Comparison of ENCODE assay signal across 10 cellular contexts in genomic region chr2:218294430-218294999, GRCh38. TPM values are rescaled to one million over a fixed set of nuclear protein-coding genes. Genes with fewer than 3 reads are reported as not detected.
DNase-seq lines count a peak whose midpoint lies in the region; ATAC-seq, FAIRE-seq and TF ChIP-seq lines count a peak whose summit lies in the region.
"Had no signal": no experiment of that assay in that cellular context is flagged by ENCODE, and none has a peak within 500 bp of the region (broad histone marks: within the 10 kb centered on the region; RNA-seq: fewer than 3 reads in every experiment).

No MANE protein-coding gene starts in this region.

- peak overlapping the region; percentile 27 for H3K27ac Mint-ChIP-seq in activated CD4-positive, alpha-beta T cell treated with anti-CD3 and anti-CD28 coated beads, Interleukin-2, amount 10 ng/mL, durations not matched to agents 7 days and 5 days
- peak overlapping the region; percentile 97 for H3K27ac Mint-ChIP-seq in type B pancreatic cell

- no peaks in the 10 kb centered on the region for H3K9me3 Mint-ChIP-seq in activated CD4-positive, alpha-beta T cell treated with anti-CD3 and anti-CD28 coated beads, Interleukin-2, amount 10 ng/mL, durations not matched to agents 7 days and 5 days
- no peaks in the 10 kb centered on the region for H3K9me3 Mint-ChIP-seq in type B pancreatic cell

- POLR2A ChIA-PET in activated CD4-positive, alpha-beta T cell treated with anti-CD3 and anti-CD28 coated beads, Interleukin-2, amount 10 ng/mL, durations not matched to agents 7 days and 5 days (lab: Charles Lee), result no interaction called here

- intact Hi-C loops in left lung (cut with DNase I), result no loop called here
- intact Hi-C loops in psoas muscle (cut with DNase I), result loop anchor here (5.0 to 10.0 kb wide), 5 partner anchors 103 to 370 kb away; partner anchors contain the start of genes CNOT9 (in 1 of the 2), CTDSP1 (in 1 of the 2) and USP37 (in 1 of the 2)

- CTCF ChIA-PET in activated CD4-positive, alpha-beta T cell treated with anti-CD3 and anti-CD28 coated beads, Interleukin-2, amount 10 ng/mL, durations not matched to agents 7 days and 5 days (lab: Charles Lee), result interaction anchor here (0.6 to 7.3 kb wide), 5 partner anchors 8 to 107 kb away, joined by 4 to 67 read pairs (median 5); partner anchors contain the start of genes AAMP, CATIP and PNKD

- no peaks in the 10 kb centered on the region for H3K27me3 Mint-ChIP-seq in activated CD4-positive, alpha-beta T cell treated with anti-CD3 and anti-CD28 coated beads, Interleukin-2, amount 10 ng/mL, durations not matched to agents 7 days and 5 days
- H3K27me3 Mint-ChIP-seq in type B pancreatic cell, result no peaks in the 10 kb centered on the region

- no peak for DNase-seq in activated CD4-positive, alpha-beta T cell treated with anti-CD3 and anti-CD28 coated beads, Interleukin-2, amount 10 ng/mL, durations not matched to agents 7 days and 5 days
- no peak for DNase-seq in activated CD4-positive, alpha-beta T cell treated with anti-CD3 and anti-CD28 coated beads, Interleukin-2, amount 50 U/mL, for 4 hours
- no peak for DNase-seq in left lung
- no peak for DNase-seq in type B pancreatic cell (ENCODE audit: extremely low spot score, unreplicated experiment)
- DNase-seq in psoas muscle, result no peak
- no peak for DNase-seq in GM19239 (ENCODE audit: insufficient read length, low spot score)
- DNase-seq: islet precursor cell, NCI-H1092 treated with DMSO at 0.1 percent for 48 hours had no signal

- H3K4me1 ChIP-seq in left lung (peaks cover 27 to 55% of the 10 kb centered on the region in 2 donors), psoas muscle (peaks cover 20% of the 10 kb centered on the region)

- FAIRE-seq in GM19239 (lab: Jason Lieb, UNC), result no peak

- H3K27me3 ChIP-seq in left lung (no peaks in the 10 kb centered on the region), psoas muscle (ENCODE audit: insufficient read depth in 3 of 3, low read length in 2 of 3) (no peaks in the 10 kb centered on the region)

- no peak overlapping the region for H3K4me3 Mint-ChIP-seq in activated CD4-positive, alpha-beta T cell treated with anti-CD3 and anti-CD28 coated beads, Interleukin-2, amount 10 ng/mL, durations not matched to agents 7 days and 5 days
- H3K4me3 Mint-ChIP-seq in type B pancreatic cell, result peak overlapping the region; percentile 75

- TF ChIP-seq CTCF in left lung (IDR thresholded peaks at IDR 0.05) (no peak), type B pancreatic cell (conservative IDR thresholded peaks at IDR 0.05) (no peak), psoas muscle (IDR thresholded peaks at IDR 0.05) (no peak)

- H3K4me1 Mint-ChIP-seq in activated CD4-positive, alpha-beta T cell treated with anti-CD3 and anti-CD28 coated beads, Interleukin-2, amount 10 ng/mL, durations not matched to agents 7 days and 5 days, result peaks cover 44% of the 10 kb centered on the region
- peaks cover 42% of the 10 kb centered on the region for H3K4me1 Mint-ChIP-seq in type B pancreatic cell (ENCODE audit: unreplicated experiment)

- WGBS in psoas muscle, 3 donors, result 84 to 92% (median 87%) methylated on average over 5 of the region's 5 CpGs

- H3K9me3 ChIP-seq in left lung, result no peaks in the 10 kb centered on the region
- H3K9me3 ChIP-seq in psoas muscle, result no peaks in the 10 kb centered on the region

- H3K36me3 ChIP-seq in left lung (no peaks in the 10 kb centered on the region), psoas muscle (ENCODE audit: insufficient read depth in 1 of 2, low read depth in 1 of 2) (no peaks in the 10 kb centered on the region)

- H3K4me3 ChIP-seq in left lung (no peak overlapping the region), psoas muscle (no peak overlapping the region)

- peak overlapping the region; percentile 83 to 98 for H3K27ac ChIP-seq in left lung
- no peak overlapping the region for H3K27ac ChIP-seq in psoas muscle

- ATAC-seq in left lung (no peak), psoas muscle (no peak)
- ATAC-seq: Panc1 had no signal

- H3K36me3 Mint-ChIP-seq in activated CD4-positive, alpha-beta T cell treated with anti-CD3 and anti-CD28 coated beads, Interleukin-2, amount 10 ng/mL, durations not matched to agents 7 days and 5 days (ENCODE audit: low read depth), result peaks cover 10% of the 10 kb centered on the region
- no peaks in the 10 kb centered on the region for H3K36me3 Mint-ChIP-seq in type B pancreatic cell

RNA-seq across cellular contexts. Expression of gene TMBIM1, which starts 2.2 kb away (rescaled TPM):
- 100 to 1,000 TPM in 1 of 2 experiments, 10 to 100 TPM in 1; 99.3 to 101 TPM for total RNA-seq in activated CD4-positive, alpha-beta T cell treated with anti-CD3 and anti-CD28 coated beads, Interleukin-2, amount 10 ng/mL, durations not matched to agents 7 days and 5 days
- total RNA-seq in left lung, result 100 to 1,000 TPM; 281 to 308 TPM
- 94.5 and 303 TPM in 2 replicates for total RNA-seq in type B pancreatic cell (ENCODE audit: low replicate concordance)
- 100 to 1,000 TPM; 152 to 197 (median 157) TPM for total RNA-seq in psoas muscle
- polyA plus RNA-seq in psoas muscle, result 100 to 1,000 TPM; 167 to 264 (median 228) TPM

RNA-seq across cellular contexts. Expression of gene PNKD, which starts 24.2 kb away (rescaled TPM):
- 10 to 100 TPM; 34.0 to 39.1 TPM for total RNA-seq in activated CD4-positive, alpha-beta T cell treated with anti-CD3 and anti-CD28 coated beads, Interleukin-2, amount 10 ng/mL, durations not matched to agents 7 days and 5 days
- 10 to 100 TPM; 93.4 to 96.8 TPM for total RNA-seq in left lung
- 58.4 and 66.4 TPM in 2 replicates for total RNA-seq in type B pancreatic cell (ENCODE audit: low replicate concordance)
- 10 to 100 TPM; 31.5 to 54.5 (median 41.0) TPM for total RNA-seq in psoas muscle
- 10 to 100 TPM; 55.6 to 86.9 (median 68.1) TPM for polyA plus RNA-seq in psoas muscle

RNA-seq across cellular contexts. Expression of gene AAMP, which starts 24.6 kb away (rescaled TPM):
- 10 to 100 TPM; 42.3 to 51.1 TPM for total RNA-seq in activated CD4-positive, alpha-beta T cell treated with anti-CD3 and anti-CD28 coated beads, Interleukin-2, amount 10 ng/mL, durations not matched to agents 7 days and 5 days
- total RNA-seq in left lung, result 10 to 100 TPM; 55.2 to 57.2 TPM
- total RNA-seq in type B pancreatic cell (ENCODE audit: low replicate concordance), result 82.2 and 97.8 TPM in 2 replicates
- 10 to 100 TPM; 52.7 to 70.6 (median 62.5) TPM for total RNA-seq in psoas muscle
- 100 to 1,000 TPM in 2 of 3 donors, 10 to 100 TPM in 1; 73.8 to 120 (median 115) TPM for polyA plus RNA-seq in psoas muscle

RNA-seq across cellular contexts. Expression of gene GPBAR1, which starts 33.7 kb away (rescaled TPM):
- 1 to 10 TPM; 1.0 to 1.2 TPM for total RNA-seq in activated CD4-positive, alpha-beta T cell treated with anti-CD3 and anti-CD28 coated beads, Interleukin-2, amount 10 ng/mL, durations not matched to agents 7 days and 5 days
- total RNA-seq in left lung (1 to 10 TPM; 1.7 to 4.3 TPM), type B pancreatic cell (ENCODE audit: low replicate concordance) (2.1 and 5.7 TPM in 2 replicates), psoas muscle (under 1 TPM; 0.24 to 0.74 (median 0.24) TPM)
- polyA plus RNA-seq in psoas muscle, result under 1 TPM; 0.45 to 0.59 (median 0.56) TPM
- total RNA-seq: G401 had no signal

Comparison
In these comparisons a context has a peak if more than half of its experiments do, and no peak if none do; other contexts are left out.
1. intact Hi-C loops: an anchor here in psoas muscle (5.0 to 10.0 kb wide); none called in left lung.